In genomic region chr19:6753178-6754031, GRCh38 we compare ENCODE assay signal across 1 cellular context.
TF ChIP-seq lines count a peak whose summit lies in the region.

No MANE protein-coding gene starts in this region.

TF ChIP-seq in HepG2, 621 proteins besides CTCF, POLR2A, EP300 and RAD21 (continued from another document):
- no peak for TF ChIP-seq ZNF275 (CRISPR knock-in tag; IDR thresholded peaks at IDR 0.05; ENCODE audit: borderline replicate concordance)
- TF ChIP-seq ZNF75D (CRISPR knock-in tag; IDR thresholded peaks at IDR 0.05; ENCODE audit: borderline replicate concordance), result no peak
- no peak for TF ChIP-seq AKAP8 (CRISPR knock-in tag; IDR thresholded peaks at IDR 0.05)
- TF ChIP-seq TAF15 (IDR thresholded peaks at IDR 0.05; ENCODE audit: low read depth, low read length, poor library complexity, severe bottlenecking), result no peak
- peak; percentile 81; the same call in 1 of the 2 replicates for TF ChIP-seq ZNF609 (CRISPR knock-in tag; IDR thresholded peaks at IDR 0.05; ENCODE audit: borderline replicate concordance)
- peak; percentile 37 for TF ChIP-seq ELF3 (CRISPR knock-in tag; IDR thresholded peaks at IDR 0.05)
- TF ChIP-seq SP2 (CRISPR knock-in tag; IDR thresholded peaks at IDR 0.05), result no peak
- peak; percentile 89 for TF ChIP-seq ZBTB7B (CRISPR knock-in tag; IDR thresholded peaks at IDR 0.05)
- TF ChIP-seq ETV6 (CRISPR knock-in tag; conservative IDR thresholded peaks at IDR 0.05), result peak; percentile 22; the same call in 1 of the 2 replicates
- 0 out of 2 replicates have a peak, but pooled peaks have one; percentile 39 for TF ChIP-seq PHF8 (CRISPR knock-in tag; IDR thresholded peaks at IDR 0.05)
- TF ChIP-seq HOXD1 (CRISPR knock-in tag; IDR thresholded peaks at IDR 0.05), result peak; percentile 86
- TF ChIP-seq YY1 (IDR thresholded peaks at IDR 0.05; ENCODE audit: insufficient read depth, insufficient replicate concordance, low read depth, low read length), result no peak
- no peak; the same call in 1 of the 2 replicates for TF ChIP-seq POGZ (CRISPR knock-in tag; IDR thresholded peaks at IDR 0.05)
- TF ChIP-seq ISL2 (CRISPR knock-in tag; IDR thresholded peaks at IDR 0.05), result peak; percentile 60; the same call in 1 of the 2 replicates
- peak; percentile 36; the same call in 1 of the 2 replicates for TF ChIP-seq RERE (CRISPR knock-in tag; IDR thresholded peaks at IDR 0.05; ENCODE audit: low read depth)
- TF ChIP-seq RXRB (CRISPR knock-in tag; IDR thresholded peaks at IDR 0.05; ENCODE audit: borderline replicate concordance), result peak; percentile 85
- peak; percentile 93 for TF ChIP-seq HINFP (CRISPR knock-in tag; IDR thresholded peaks at IDR 0.05; ENCODE audit: low read depth)
- TF ChIP-seq ARID4A (CRISPR knock-in tag; IDR thresholded peaks at IDR 0.05; ENCODE audit: borderline replicate concordance), result peak; percentile 84
- TF ChIP-seq IRF1 (CRISPR knock-in tag; IDR thresholded peaks at IDR 0.05; ENCODE audit: low read depth), result no peak
- TF ChIP-seq ZBTB4 (CRISPR knock-in tag; IDR thresholded peaks at IDR 0.05; ENCODE audit: borderline replicate concordance), result no peak
TF ChIP-seq in HepG2: peak in this region for 286.
